15 cellular contexts compared by ENCODE assay signal in genomic region chr7:24793982-24794648, GRCh38. TPM values are rescaled to one million over a fixed set of nuclear protein-coding genes. Genes with fewer than 3 reads are reported as not detected.
A peak's percentile ranks its signal among the peaks of the same experiment; 100 is the strongest.
DNase-seq lines count a peak whose midpoint lies in the region; ATAC-seq and TF ChIP-seq lines count a peak whose summit lies in the region.
"Had no signal": no experiment of that assay in that cellular context is flagged by ENCODE, and none has a peak within 500 bp of the region (broad histone marks: within the 10 kb centered on the region; RNA-seq: fewer than 3 reads in every experiment).

No MANE protein-coding gene starts in this region.

- no peaks in the 10 kb centered on the region for H3K9me3 ChIP-seq in upper lobe of right lung
- H3K9me3 ChIP-seq: breast epithelium, gastroesophageal sphincter, SJSA1 had no signal

- H3K4me3 Mint-ChIP-seq in activated T-cell treated with anti-CD3 and anti-CD28 coated beads, Interleukin-2, amount 50 U/mL, for 72 hours: peak overlapping the region in 1 of 2 donors; percentile 43
- H3K4me3 Mint-ChIP-seq in activated T-helper 1 cell treated with anti-CD3 and anti-CD28 coated beads, Interleukin-12 subunit alpha, Interleukin-12 subunit beta, Interleukin-2, Interleukin-4 antibody, amounts not matched to agents 30 ng/mL and 10 ng/mL and 1 ng/mL, durations not matched to agents 14 hours and 24 hours and 36 hours: peak overlapping the region; percentile 2
- H3K4me3 Mint-ChIP-seq in stimulated activated memory B cell treated with anti-CD40 and anti-IgM and Interleukin-4, amounts not matched to agents 10 μg/mL and 1 μg/mL and 100 μg/mL, for 72 hours: no peak overlapping the region

- no peak overlapping the region for H3K4me3 ChIP-seq in upper lobe of right lung
- H3K4me3 ChIP-seq: breast epithelium, gastroesophageal sphincter, SJSA1 had no signal

- TF ChIP-seq CTCF in GM13976 (IDR thresholded peaks at IDR 0.05; ENCODE audit: borderline replicate concordance, control extremely low read depth, extremely low read depth, insufficient read depth, missing control alignments) (no peak), upper lobe of right lung (IDR thresholded peaks at IDR 0.05) (no peak)

- intact Hi-C loops in activated T-helper 1 cell treated with anti-CD3 and anti-CD28 coated beads, Interleukin-12 subunit alpha, Interleukin-12 subunit beta, Interleukin-2, Interleukin-4 antibody, amounts not matched to agents 30 ng/mL and 10 ng/mL and 1 ng/mL, durations not matched to agents 14 hours and 24 hours and 36 hours (cut with micrococcal nuclease): no loop called here
- intact Hi-C loops in upper lobe of right lung (cut with DNase I): no loop called here

- no peaks in the 10 kb centered on the region for H3K36me3 ChIP-seq in upper lobe of right lung
- H3K36me3 ChIP-seq: breast epithelium, gastroesophageal sphincter, SJSA1 had no signal

- in situ Hi-C loops in GM13976 (cut with MboI; ENCODE audit: low sequenced_read_pairs, unreplicated experiment): no loop called here

- H3K27me3 ChIP-seq in upper lobe of right lung: no peaks in the 10 kb centered on the region
- H3K27me3 ChIP-seq: breast epithelium, gastroesophageal sphincter, SJSA1 had no signal

- H3K4me1 Mint-ChIP-seq in activated T-cell treated with anti-CD3 and anti-CD28 coated beads, Interleukin-2, amount 50 U/mL, for 72 hours (ENCODE audit: low read depth): peaks cover 16% of the 10 kb centered on the region
- H3K4me1 Mint-ChIP-seq in activated T-helper 1 cell treated with anti-CD3 and anti-CD28 coated beads, Interleukin-12 subunit alpha, Interleukin-12 subunit beta, Interleukin-2, Interleukin-4 antibody, amounts not matched to agents 30 ng/mL and 10 ng/mL and 1 ng/mL, durations not matched to agents 14 hours and 24 hours and 36 hours (ENCODE audit: low read depth): peaks cover 15% of the 10 kb centered on the region
- H3K4me1 Mint-ChIP-seq in stimulated activated memory B cell treated with anti-CD40 and anti-IgM and Interleukin-4, amounts not matched to agents 10 μg/mL and 1 μg/mL and 100 μg/mL, for 72 hours: peaks cover 17% of the 10 kb centered on the region

- no peaks in the 10 kb centered on the region for H3K4me1 ChIP-seq in upper lobe of right lung
- H3K4me1 ChIP-seq: breast epithelium, gastroesophageal sphincter, SJSA1 had no signal

- no peak overlapping the region for H3K27ac ChIP-seq in upper lobe of right lung
- H3K27ac ChIP-seq: breast epithelium, gastroesophageal sphincter, SJSA1 had no signal

- DNase-seq in activated T-cell treated with anti-CD3 and anti-CD28 coated beads, Interleukin-2, amount 50 U/mL, for 72 hours: no peak
- DNase-seq in activated T-cell treated with anti-CD3 and anti-CD28 coated beads for 4 hours (no peak), NCI-H69 (lab: John Stamatoyannopoulos, UW) (peak; percentile 24), GM13976 (ENCODE audit: low spot score) (no peak), NCI-H1436 treated with DMSO at 0.1 percent for 48 hours (lab: John Stamatoyannopoulos, UW) (no peak), upper lobe of right lung (no peak)
- DNase-seq in activated T-helper 1 cell treated with anti-CD3 and anti-CD28 coated beads, Interleukin-12 subunit alpha, Interleukin-12 subunit beta, Interleukin-2, Interleukin-4 antibody, amounts not matched to agents 30 ng/mL and 10 ng/mL and 1 ng/mL, durations not matched to agents 14 hours and 24 hours and 36 hours (ENCODE audit: low spot score): no peak
- DNase-seq: activated gamma-delta T cell treated with Interleukin-2 at 50 U/mL for 16 hours; DMS79; effector memory CD4-positive, alpha-beta T cell; NCI-H2029 treated with DMSO at 0.1 percent for 48 hours had no signal

- H3K9me3 Mint-ChIP-seq in activated T-cell treated with anti-CD3 and anti-CD28 coated beads, Interleukin-2, amount 50 U/mL, for 72 hours: peaks cover 0 to 2% of the 10 kb centered on the region in 2 donors
- no peaks in the 10 kb centered on the region for H3K9me3 Mint-ChIP-seq in activated T-helper 1 cell treated with anti-CD3 and anti-CD28 coated beads, Interleukin-12 subunit alpha, Interleukin-12 subunit beta, Interleukin-2, Interleukin-4 antibody, amounts not matched to agents 30 ng/mL and 10 ng/mL and 1 ng/mL, durations not matched to agents 14 hours and 24 hours and 36 hours
- H3K9me3 Mint-ChIP-seq in stimulated activated memory B cell treated with anti-CD40 and anti-IgM and Interleukin-4, amounts not matched to agents 10 μg/mL and 1 μg/mL and 100 μg/mL, for 72 hours: peaks cover 6% of the 10 kb centered on the region

- peaks cover 2 to 5% of the 10 kb centered on the region in 2 donors for H3K36me3 Mint-ChIP-seq in activated T-cell treated with anti-CD3 and anti-CD28 coated beads, Interleukin-2, amount 50 U/mL, for 72 hours (ENCODE audit: insufficient read depth in 2 of 2)
- peaks cover 36% of the 10 kb centered on the region for H3K36me3 Mint-ChIP-seq in activated T-helper 1 cell treated with anti-CD3 and anti-CD28 coated beads, Interleukin-12 subunit alpha, Interleukin-12 subunit beta, Interleukin-2, Interleukin-4 antibody, amounts not matched to agents 30 ng/mL and 10 ng/mL and 1 ng/mL, durations not matched to agents 14 hours and 24 hours and 36 hours (ENCODE audit: low read depth)
- H3K36me3 Mint-ChIP-seq in stimulated activated memory B cell treated with anti-CD40 and anti-IgM and Interleukin-4, amounts not matched to agents 10 μg/mL and 1 μg/mL and 100 μg/mL, for 72 hours: peaks cover 54% of the 10 kb centered on the region

- no peak for ATAC-seq in activated T-cell treated with anti-CD3 and anti-CD28 coated beads, Interleukin-2, amount 50 U/mL, for 72 hours (replicated peaks in 1 of 2)
- no peak for ATAC-seq in stimulated activated memory B cell treated with anti-CD40 and anti-IgM and Interleukin-4, amounts not matched to agents 10 μg/mL and 1 μg/mL and 100 μg/mL, for 72 hours
- ATAC-seq in upper lobe of right lung: no peak
- ATAC-seq: gastroesophageal sphincter had no signal

- H3K27me3 Mint-ChIP-seq in activated T-cell treated with anti-CD3 and anti-CD28 coated beads, Interleukin-2, amount 50 U/mL, for 72 hours (ENCODE audit: low read depth): no peaks in the 10 kb centered on the region
- H3K27me3 Mint-ChIP-seq in activated T-helper 1 cell treated with anti-CD3 and anti-CD28 coated beads, Interleukin-12 subunit alpha, Interleukin-12 subunit beta, Interleukin-2, Interleukin-4 antibody, amounts not matched to agents 30 ng/mL and 10 ng/mL and 1 ng/mL, durations not matched to agents 14 hours and 24 hours and 36 hours (ENCODE audit: insufficient read depth): no peaks in the 10 kb centered on the region
- H3K27me3 Mint-ChIP-seq in stimulated activated memory B cell treated with anti-CD40 and anti-IgM and Interleukin-4, amounts not matched to agents 10 μg/mL and 1 μg/mL and 100 μg/mL, for 72 hours: no peaks in the 10 kb centered on the region

- peak overlapping the region; percentile 9 for H3K27ac Mint-ChIP-seq in activated T-cell treated with anti-CD3 and anti-CD28 coated beads, Interleukin-2, amount 50 U/mL, for 72 hours
- peak overlapping the region; percentile 32 for H3K27ac Mint-ChIP-seq in activated T-helper 1 cell treated with anti-CD3 and anti-CD28 coated beads, Interleukin-12 subunit alpha, Interleukin-12 subunit beta, Interleukin-2, Interleukin-4 antibody, amounts not matched to agents 30 ng/mL and 10 ng/mL and 1 ng/mL, durations not matched to agents 14 hours and 24 hours and 36 hours
- peak overlapping the region; percentile 27 for H3K27ac Mint-ChIP-seq in stimulated activated memory B cell treated with anti-CD40 and anti-IgM and Interleukin-4, amounts not matched to agents 10 μg/mL and 1 μg/mL and 100 μg/mL, for 72 hours

RNA-seq across cellular contexts. Expression of gene GSDME, which starts 36.9 kb away (rescaled TPM):
- total RNA-seq in activated T-cell treated with anti-CD3 and anti-CD28 coated beads, Interleukin-2, amount 50 U/mL, for 72 hours: 10 to 100 TPM; 19.3 to 20.6 TPM
- 10.6 and 11.0 TPM in 2 replicates for total RNA-seq in activated T-helper 1 cell treated with anti-CD3 and anti-CD28 coated beads, Interleukin-12 subunit alpha, Interleukin-12 subunit beta, Interleukin-2, Interleukin-4 antibody, amounts not matched to agents 30 ng/mL and 10 ng/mL and 1 ng/mL, durations not matched to agents 14 hours and 24 hours and 36 hours
- total RNA-seq in upper lobe of right lung: 13.4 TPM
